22 cellular contexts compared by ENCODE assay signal in genomic region chr16:84886536-84887090, GRCh38.
"Had no signal": no experiment of that assay in that cellular context is flagged by ENCODE, and none has a peak within 500 bp of the region (broad histone marks: within the 10 kb centered on the region; RNA-seq: fewer than 3 reads in every experiment).

No MANE protein-coding gene starts in this region.

- H3K27me3 ChIP-seq: brain microvascular endothelial cell, cardiac muscle cell, SJSA1 had no signal

- H3K36me3 ChIP-seq: cardiac muscle cell, SJSA1 had no signal

- DNase-seq: activated B cell treated with CpG ODN at 0.5 μM for 24 hours; activated CD4-positive, alpha-beta memory T cell treated with anti-CD3 and anti-CD28 coated beads for 36 hours; activated CD4-positive, alpha-beta T cell treated with anti-CD3 and anti-CD28 coated beads for 1 hour; activated CD4-positive, alpha-beta T cell treated with anti-CD3 and anti-CD28 coated beads, Interleukin-2, amount 10 ng/mL, durations not matched to agents 7 days and 5 days; activated CD8-positive, alpha-beta memory T cell treated with anti-CD3 and anti-CD28 coated beads for 24 hours; activated gamma-delta T cell treated with Interleukin-2 at 50 U/mL for 16 hours; activated naive CD4-positive, alpha-beta T cell treated with anti-CD3 and anti-CD28 coated beads, Interleukin-2, amount 10 ng/mL, durations not matched to agents 7 days and 5 days; activated naive CD8-positive, alpha-beta T cell treated with anti-CD3 and anti-CD28 coated beads for 36 hours; activated T-cell treated with anti-CD3 and anti-CD28 coated beads for 4 hours; activated T-cell treated with anti-CD3 and anti-CD28 coated beads, Interleukin-2, amount 50 U/mL, for 48 hours; brain microvascular endothelial cell; KBM-7; NCI-H1048; NCI-H1930; NCI-H2107; NCI-H2171 treated with DMSO at 0.1 percent for 48 hours; NCI-H226; NCI-H510A; PC-3; SHP77 had no signal

- H3K4me3 ChIP-seq: cardiac muscle cell, SJSA1 had no signal

- H3K9me3 ChIP-seq: SJSA1 had no signal

- H3K27ac ChIP-seq: brain microvascular endothelial cell, cardiac muscle cell, SJSA1 had no signal
